26 cellular contexts compared by ENCODE assay signal in genomic region chr12:67789266-67789665, GRCh38.
"Had no signal": no experiment of that assay in that cellular context is flagged by ENCODE, and none has a peak within 500 bp of the region (broad histone marks: within the 10 kb centered on the region; RNA-seq: fewer than 3 reads in every experiment).

No MANE protein-coding gene starts in this region.

- H3K27ac ChIP-seq: ascending aorta, cardiac muscle cell, SJSA1 had no signal

- DNase-seq: activated CD4-positive, alpha-beta T cell treated with anti-CD3 and anti-CD28 coated beads for 36 hours; activated CD4-positive, alpha-beta T cell treated with anti-CD3 and anti-CD28 coated beads, Interleukin-2, amount 10 ng/mL, durations not matched to agents 7 days and 5 days; activated CD4-positive, alpha-beta T cell treated with anti-CD3 and anti-CD28 coated beads, Interleukin-2, amount 50 U/mL, for 48 hours; activated CD8-positive, alpha-beta T cell treated with anti-CD3 and anti-CD28 coated beads, Interleukin-2, amount 10 ng/mL, durations not matched to agents 7 days and 5 days; activated gamma-delta T cell; activated naive CD4-positive, alpha-beta T cell treated with Interleukin-2 at 50 U/mL for 16 hours; activated naive CD8-positive, alpha-beta T cell treated with anti-CD3 and anti-CD28 coated beads, Interleukin-2, amount 10 ng/mL, durations not matched to agents 7 days and 5 days; activated T-cell treated with anti-CD3 and anti-CD28 coated beads, Interleukin-2, amount 50 U/mL, for 24 hours; amygdala; NCI-H1092 treated with DMSO at 0.1 percent for 48 hours; NCI-H1417; NCI-H146; NCI-H187; NCI-H2029 treated with DMSO at 0.1 percent for 48 hours; NCI-H2107; NCI-H2171; NCI-H510A; NCI-H526; NCI-H748 treated with DMSO at 0.1 percent for 48 hours; NK-92 treated with Interleukin-12 subunit alpha and Interleukin-12 subunit beta, amount 100 ng/mL, for 24 hours; SHP77; SK-N-SH had no signal

- H3K9me2 ChIP-seq: SK-N-SH had no signal

- H3K9me3 ChIP-seq: ascending aorta, SJSA1 had no signal

- H3K4me1 ChIP-seq: ascending aorta, SJSA1 had no signal

- H3K4me2 ChIP-seq: SK-N-SH had no signal

- ATAC-seq: activated CD4-positive, alpha-beta T cell treated with anti-CD3 and anti-CD28 coated beads for 36 hours; activated CD8-positive, alpha-beta T cell treated with anti-CD3 and anti-CD28 coated beads, Interleukin-2, amount 10 ng/mL, durations not matched to agents 7 days and 5 days had no signal

- H3K9ac ChIP-seq: SK-N-SH had no signal

- FAIRE-seq: TTC549 had no signal

- H3K36me3 ChIP-seq: ascending aorta, cardiac muscle cell, SJSA1 had no signal

- H3K27me3 ChIP-seq: ascending aorta, cardiac muscle cell, SJSA1 had no signal

- H3K4me3 ChIP-seq: ascending aorta, cardiac muscle cell, SJSA1 had no signal
